ENCODE assay signal across 20 cellular contexts in the genomic region with DNA sequence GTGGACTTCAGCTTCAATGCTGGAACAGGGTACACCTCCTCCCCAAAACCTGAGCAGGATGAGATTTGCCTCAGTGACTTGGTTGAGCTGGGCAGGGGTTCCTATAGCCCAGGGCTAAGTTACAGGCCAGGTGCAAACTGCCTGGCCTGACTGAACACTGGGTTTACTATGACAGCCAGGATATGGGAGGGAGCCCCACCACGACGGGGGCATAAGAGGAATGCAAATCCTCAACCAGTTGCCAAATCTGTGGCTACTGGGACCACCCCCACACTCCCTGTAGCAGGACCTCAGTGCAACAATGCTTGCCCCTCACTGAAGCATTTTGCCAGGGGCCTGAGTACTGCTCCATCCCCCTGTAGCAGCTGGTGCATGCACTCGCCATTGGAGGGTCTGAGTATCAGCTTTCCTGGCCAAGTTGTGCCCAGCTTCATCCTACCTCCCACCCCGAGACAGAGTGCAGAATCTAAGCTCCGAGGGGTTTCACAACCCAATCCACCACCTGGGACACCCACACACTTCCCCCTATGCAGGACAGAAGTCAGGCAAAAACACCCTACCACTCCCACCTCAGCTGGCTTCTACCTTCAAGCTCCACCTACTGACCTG. TPM values are rescaled to one million over a fixed set of nuclear protein-coding genes. Genes with fewer than 3 reads are reported as not detected.
DNase-seq lines count a peak whose midpoint lies in the region; ATAC-seq and TF ChIP-seq lines count a peak whose summit lies in the region.
"Had no signal": no experiment of that assay in that cellular context is flagged by ENCODE, and none has a peak within 500 bp of the region (broad histone marks: within the 10 kb centered on the region; RNA-seq: fewer than 3 reads in every experiment).

No MANE protein-coding gene starts in this region.

- H3K27ac Mint-ChIP-seq in CD8-positive, alpha-beta T cell: no peak overlapping the region
- H3K27ac Mint-ChIP-seq: activated CD8-positive, alpha-beta memory T cell treated with anti-CD3 and anti-CD28 coated beads, Interleukin-2, amount 10 ng/mL, durations not matched to agents 7 days and 5 days; CD4-positive, alpha-beta memory T cell had no signal

- peak overlapping the region; percentile 39 to 84 (median 77) for H3K4me2 ChIP-seq in BLaER1 treated with 17β-estradiol and CSF1 and Interleukin-3, amounts not matched to agents 10 nM and 100 nM

- peaks cover 6% of the 10 kb centered on the region for H3K9me3 Mint-ChIP-seq in CD8-positive, alpha-beta T cell
- H3K9me3 Mint-ChIP-seq: central memory CD8-positive, alpha-beta T cell had no signal

- peaks cover 19 to 36% (median 25%) of the 10 kb centered on the region in 10 experiments for H3K4me1 ChIP-seq in BLaER1 treated with 17β-estradiol and CSF1 and Interleukin-3, amounts not matched to agents 10 nM and 100 nM
- peaks cover 0 to 10% (median 0%) of the 10 kb centered on the region in 4 donors for H3K4me1 ChIP-seq in esophagus muscularis mucosa
- no peaks in the 10 kb centered on the region for H3K4me1 ChIP-seq in CD8-positive, alpha-beta T cell (ENCODE audit: insufficient read depth, low read length)

- intact Hi-C loops in esophagus muscularis mucosa (cut with DNase I): no loop called here
- intact Hi-C loops in CD8-positive, alpha-beta T cell (cut with DNase I, micrococcal nuclease): no loop called here

- no peaks in the 10 kb centered on the region for H4K20me1 ChIP-seq in BLaER1 treated with 17β-estradiol and CSF1 and Interleukin-3, amounts not matched to agents 10 nM and 100 nM

- peak; percentile 81 for DNase-seq in esophagus muscularis mucosa (ENCODE audit: extremely low spot score)
- no peak for DNase-seq in EL
- DNase-seq in GM19238 (ENCODE audit: insufficient read length, low spot score): no peak
- DNase-seq in midbrain (lab: John Stamatoyannopoulos, UW): no peak
- DNase-seq in CD8-positive, alpha-beta T cell: no peak
- DNase-seq: activated CD8-positive, alpha-beta memory T cell treated with anti-CD3 and anti-CD28 coated beads, Interleukin-2, amount 10 ng/mL, durations not matched to agents 7 days and 5 days; activated effector memory CD4-positive, alpha-beta T cell treated with Interleukin-2 at 50 U/mL for 16 hours; amygdala; CD4-positive, alpha-beta memory T cell; effector CD4-positive, alpha-beta T cell; left cardiac atrium; NCI-H1417 treated with DMSO at 0.1 percent for 48 hours had no signal

- TF ChIP-seq POLR2A in esophagus muscularis mucosa (IDR thresholded peaks at IDR 0.05; ENCODE audit: low read depth): no peak

- TF ChIP-seq EP300 in esophagus muscularis mucosa (IDR thresholded peaks at IDR 0.05): no peak

- no peak overlapping the region for H3K9ac ChIP-seq in BLaER1 treated with 17β-estradiol and CSF1 and Interleukin-3, amounts not matched to agents 10 nM and 100 nM

- CTCF ChIA-PET in CD8-positive, alpha-beta T cell (lab: Charles Lee): no interaction called here

- peaks cover 3% of the 10 kb centered on the region for H3K36me3 Mint-ChIP-seq in CD8-positive, alpha-beta T cell

- no peaks in the 10 kb centered on the region for H3K27me3 ChIP-seq in BLaER1 treated with 17β-estradiol and CSF1 and Interleukin-3, amounts not matched to agents 10 nM and 100 nM
- peaks cover 0 to 3% (median 0%) of the 10 kb centered on the region in 4 donors for H3K27me3 ChIP-seq in esophagus muscularis mucosa
- H3K27me3 ChIP-seq in CD8-positive, alpha-beta T cell (ENCODE audit: insufficient read depth, low read length): no peaks in the 10 kb centered on the region

- H3K4me3 Mint-ChIP-seq in CD8-positive, alpha-beta T cell: no peak overlapping the region
- H3K4me3 Mint-ChIP-seq: activated CD8-positive, alpha-beta memory T cell treated with anti-CD3 and anti-CD28 coated beads, Interleukin-2, amount 10 ng/mL, durations not matched to agents 7 days and 5 days; CD4-positive, alpha-beta memory T cell; central memory CD8-positive, alpha-beta T cell had no signal

- POLR2A ChIA-PET in CD8-positive, alpha-beta T cell (lab: Charles Lee): no interaction called here

- 80% methylated on average over 5 of the region's 5 CpGs for WGBS in esophagus muscularis mucosa

- no peak overlapping the region for H3K4me3 ChIP-seq in BLaER1 treated with 17β-estradiol and CSF1 and Interleukin-3, amounts not matched to agents 10 nM and 100 nM
- no peak overlapping the region for H3K4me3 ChIP-seq in esophagus muscularis mucosa
- H3K4me3 ChIP-seq in CD8-positive, alpha-beta T cell (ENCODE audit: low read depth, low read length): no peak overlapping the region

- peaks cover 3% of the 10 kb centered on the region for H3K27me3 Mint-ChIP-seq in CD8-positive, alpha-beta T cell (ENCODE audit: low read depth)

- H3K27ac ChIP-seq in BLaER1 treated with 17β-estradiol and CSF1 and Interleukin-3, amounts not matched to agents 10 nM and 100 nM: peak overlapping the region in 2 of 11 experiments; percentile 1 to 36; a peak in 4 of 22 replicates
- H3K27ac ChIP-seq in esophagus muscularis mucosa (replicated peaks in 1 of 4): no peak overlapping the region
- no peak overlapping the region for H3K27ac ChIP-seq in CD8-positive, alpha-beta T cell (ENCODE audit: low read depth, low read length)

- no peak for TF ChIP-seq CTCF in esophagus muscularis mucosa (IDR thresholded peaks at IDR 0.05)
- TF ChIP-seq CTCF in CD8-positive, alpha-beta T cell (IDR thresholded peaks at IDR 0.05): no peak

- peaks cover 0 to 23% (median 0%) of the 10 kb centered on the region in 11 experiments; a peak in 4 of 22 replicates for H3K36me3 ChIP-seq in BLaER1 treated with 17β-estradiol and CSF1 and Interleukin-3, amounts not matched to agents 10 nM and 100 nM
- H3K36me3 ChIP-seq in esophagus muscularis mucosa: no peaks in the 10 kb centered on the region
- no peaks in the 10 kb centered on the region for H3K36me3 ChIP-seq in CD8-positive, alpha-beta T cell (ENCODE audit: insufficient read depth, low read length)

- peaks cover 8% of the 10 kb centered on the region for H3K4me1 Mint-ChIP-seq in CD8-positive, alpha-beta T cell (ENCODE audit: low read depth)

- peak; percentile 8 for ATAC-seq in GM21360 (IDR thresholded peaks at IDR 0.05; ENCODE audit: unreplicated experiment)
- ATAC-seq in HG03045 (IDR thresholded peaks at IDR 0.05; ENCODE audit: unreplicated experiment): peak; percentile 20
- no peak for ATAC-seq in CD8-positive, alpha-beta T cell
- ATAC-seq: activated CD8-positive, alpha-beta memory T cell treated with anti-CD3 and anti-CD28 coated beads, Interleukin-2, amount 10 ng/mL, durations not matched to agents 7 days and 5 days; esophagus mucosa; left cardiac atrium had no signal

- peaks cover 22 to 33% (median 31%) of the 10 kb centered on the region in 11 experiments for H3K9me3 ChIP-seq in BLaER1 treated with 17β-estradiol and CSF1 and Interleukin-3, amounts not matched to agents 10 nM and 100 nM (replicated peaks in 1 of 11)
- peaks cover 0 to 14% (median 6%) of the 10 kb centered on the region in 4 donors for H3K9me3 ChIP-seq in esophagus muscularis mucosa
- H3K9me3 ChIP-seq in CD8-positive, alpha-beta T cell (ENCODE audit: low read length): no peaks in the 10 kb centered on the region

RNA-seq across cellular contexts. Expression of a gene that starts 27.6 kb away (rescaled TPM):
- total RNA-seq in esophagus muscularis mucosa: not detected
- total RNA-seq in CD8-positive, alpha-beta T cell: not detected
- total RNA-seq: activated CD8-positive, alpha-beta memory T cell treated with anti-CD3 and anti-CD28 coated beads, Interleukin-2, amount 10 ng/mL, durations not matched to agents 7 days and 5 days; CD4-positive, alpha-beta memory T cell; esophagus mucosa; HT1080; left cardiac atrium; mononuclear cell; RPMI7951 had no signal

RNA-seq across cellular contexts. Expression of a gene that starts 30.7 kb away (rescaled TPM):
- total RNA-seq in esophagus muscularis mucosa: 1 to 10 TPM; 1.1 to 9.3 (median 1.2) TPM
- total RNA-seq in CD8-positive, alpha-beta T cell: under 1 TPM in 1 of 2 experiments, not detected in 1; 0.42 TPM
- total RNA-seq: activated CD8-positive, alpha-beta memory T cell treated with anti-CD3 and anti-CD28 coated beads, Interleukin-2, amount 10 ng/mL, durations not matched to agents 7 days and 5 days; CD4-positive, alpha-beta memory T cell; HT1080; RPMI7951 had no signal

RNA-seq across cellular contexts. Expression of a gene that starts 54.8 kb away (rescaled TPM):
- under 1 TPM in 1 of 4 donors, not detected in 3; 0.66 TPM for total RNA-seq in esophagus muscularis mucosa
- total RNA-seq in CD8-positive, alpha-beta T cell: under 1 TPM; 0.36 to 0.46 TPM
- total RNA-seq: HT1080, RPMI7951 had no signal
